In genomic region chr4:38062088-38062893, GRCh38 we compare ENCODE assay signal across 8 cellular contexts.
DNase-seq lines count a peak whose midpoint lies in the region; ATAC-seq, FAIRE-seq and TF ChIP-seq lines count a peak whose summit lies in the region.

No MANE protein-coding gene starts in this region.

- FAIRE-seq in islet of Langerhans (lab: Jason Lieb, UNC), result peak; percentile 99

- no peaks in the 10 kb centered on the region for H3K27me3 ChIP-seq in breast epithelium

- H3K9me3 ChIP-seq in breast epithelium, result no peaks in the 10 kb centered on the region

- TF ChIP-seq POLR2A in breast epithelium (IDR thresholded peaks at IDR 0.05), result no peak

- H3K27ac ChIP-seq in VCaP, result peak overlapping the region; percentile 60
- peak overlapping the region; percentile 21 to 59 for H3K27ac ChIP-seq in breast epithelium

- DNase-seq in AML-193 (lab: John Stamatoyannopoulos, UW), result peak; percentile 45 to 58
- peak; percentile 28 for DNase-seq in NCI-H146 treated with DMSO at 0.1 percent for 48 hours (lab: John Stamatoyannopoulos, UW; ENCODE audit: unreplicated experiment)
- peak; percentile 62 to 67 for DNase-seq in breast epithelium (ENCODE audit: low spot score in 2 of 2)
- peak; percentile 26 to 47 for DNase-seq in stimulated activated CD4-positive, alpha-beta T cell treated with anti-CD3 and anti-CD28 coated beads, Interleukin-15, amount 100 ng/mL, for 1 hour (ENCODE audit: low read depth in 1 of 2, low spot score in 1 of 2)
- DNase-seq in mesenteric fat pad (ENCODE audit: low spot score), result no peak

- ATAC-seq in GM19438 (IDR thresholded peaks at IDR 0.05; ENCODE audit: low read depth, unreplicated experiment), result peak; percentile 67

- H3K4me1 ChIP-seq in breast epithelium, result no peaks in the 10 kb centered on the region

- intact Hi-C loops in breast epithelium (cut with DNase I; ENCODE audit: low total_unique reads), result loop anchor here (5.0 kb wide), 1 partner anchor 610 kb away; no protein-coding TSS in a partner anchor

- H3K36me3 ChIP-seq in breast epithelium, result no peaks in the 10 kb centered on the region

- peak overlapping the region; percentile 24 to 57 (median 43) for H3K4me3 ChIP-seq in breast epithelium

- TF ChIP-seq CTCF in VCaP (conservative IDR thresholded peaks at IDR 0.05), result peak; percentile 94
- TF ChIP-seq CTCF in breast epithelium (IDR thresholded peaks at IDR 0.05), result peak; percentile 61 to 81 (median 61)
